19 cellular contexts compared by ENCODE assay signal in the genomic region with DNA sequence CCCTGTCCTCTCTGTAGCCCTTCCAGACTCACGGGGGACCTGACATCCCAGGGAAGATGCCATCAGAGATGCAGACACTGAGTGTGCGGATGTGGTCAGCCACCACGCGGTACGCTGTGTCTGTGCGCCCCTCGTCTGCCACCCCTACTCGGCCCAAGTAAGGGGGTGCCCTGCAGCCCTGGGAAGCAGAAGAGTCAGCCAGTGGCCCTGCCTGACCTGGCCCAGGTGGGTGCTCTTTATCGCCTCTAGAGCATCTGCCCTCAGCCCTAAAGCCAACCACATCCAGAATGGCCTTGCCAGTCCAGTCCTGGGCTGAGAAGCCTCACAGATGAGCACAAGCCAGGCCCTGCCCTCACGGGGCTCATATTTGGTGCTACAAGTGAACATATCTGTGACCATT. TPM values are rescaled to one million over a fixed set of nuclear protein-coding genes. Genes with fewer than 3 reads are reported as not detected.
DNase-seq lines count a peak whose midpoint lies in the region; ATAC-seq, FAIRE-seq and TF ChIP-seq lines count a peak whose summit lies in the region.
"Had no signal": no experiment of that assay in that cellular context is flagged by ENCODE, and none has a peak within 500 bp of the region (broad histone marks: within the 10 kb centered on the region; RNA-seq: fewer than 3 reads in every experiment).

No MANE protein-coding gene starts in this region.

- H3K27me3 ChIP-seq in K562 (ENCODE audit: control insufficient read depth in 2 of 2, insufficient read depth in 2 of 2, low read length in 2 of 2): no peaks in the 10 kb centered on the region
- no peaks in the 10 kb centered on the region for H3K27me3 ChIP-seq in neuronal stem cell (ENCODE audit: control insufficient read depth in 3 of 3, insufficient read depth in 3 of 3, low read depth in 1 of 3, low read length in 3 of 3)

- CTCF ChIA-PET in K562 (lab: Yijun Ruan, JAX; ENCODE audit: low intra/inter-chr PET ratio): no interaction called here

- H3K18ac ChIP-seq in neuronal stem cell (ENCODE audit: low read length): no peak overlapping the region

- no peak overlapping the region for H3K23ac ChIP-seq in neuronal stem cell (ENCODE audit: low read depth, low read length, poor library complexity)

- no peaks in the 10 kb centered on the region for H3K9me1 ChIP-seq in K562 (ENCODE audit: control insufficient read depth, insufficient read depth, low read length)

- no peak; the same call in 2 of the 3 replicates for ATAC-seq in K562

- no peak overlapping the region for H2AK5ac ChIP-seq in neuronal stem cell (ENCODE audit: low read depth, low read length)

- TF ChIP-seq RAD21 in K562 (CRISPR knock-in tag; conservative IDR thresholded peaks at IDR 0.05 in 1 of 2, IDR thresholded peaks at IDR 0.05 in 1 of 2): no peak

- POLR2A ChIA-PET in K562 (lab: Yijun Ruan, JAX): interaction anchor here (0.7 to 11.9 kb wide), 4 partner anchors 11 to 19 kb away, joined by 3 to 116 read pairs (median 3); no protein-coding TSS in a partner anchor

- no peak overlapping the region for H2AFZ ChIP-seq in K562 (ENCODE audit: low read depth, low read length)
- no peak overlapping the region for H2AFZ ChIP-seq in neuronal stem cell (ENCODE audit: low read length)

- H2BK5ac ChIP-seq in neuronal stem cell (ENCODE audit: low read length): peak overlapping the region; percentile 44

- no peak overlapping the region for H4K8ac ChIP-seq in neuronal stem cell (ENCODE audit: low read depth, low read length)

- no TSS peak for BruUV-seq in K562 (replicated peaks; lab: Mats Ljungman, UMichigan)

- no peak overlapping the region for H3K14ac ChIP-seq in neuronal stem cell (ENCODE audit: low read length)

- DNase-seq in K562 (ENCODE audit: extremely low read depth in 1 of 4, low spot score in 3 of 4) (no peak), neuronal stem cell (ENCODE audit: low spot score) (no peak)
- DNase-seq in stimulated activated CD4-positive, alpha-beta T cell treated with anti-CD3 and anti-CD28 coated beads, Interleukin-4, amount 100 ng/mL, for 4 hours: no peak
- DNase-seq: ACHN, H7, HFFc6, NCI-H1417, NCI-H187, NCI-H2107, NCI-H510A treated with DMSO at 0.1 percent for 48 hours, NCI-H774, Right ventricle myocardium superior, SW 1271 had no signal

- no peaks in the 10 kb centered on the region; the same call in 1 of the 2 replicates for H4K20me1 ChIP-seq in K562 (replicated peaks; ENCODE audit: control insufficient read depth, insufficient read depth, low read length)

- H2BK12ac ChIP-seq in neuronal stem cell (ENCODE audit: low read length): no peak overlapping the region

- no peak for FAIRE-seq in K562 (lab: Jason Lieb, UNC)
- FAIRE-seq: D721Med, RCC 7860 had no signal

- no peak overlapping the region for H2BK120ac ChIP-seq in neuronal stem cell (ENCODE audit: low read depth, low read length)

- H3K4me3 ChIP-seq in K562: no peak overlapping the region
- no peak overlapping the region for H3K4me3 ChIP-seq in neuronal stem cell (ENCODE audit: low read length in 2 of 2)

- no peak overlapping the region for H3K27ac ChIP-seq in K562 (ENCODE audit: extremely low read depth, low read depth, low read length)
- H3K27ac ChIP-seq in neuronal stem cell (replicated peaks; ENCODE audit: low read length): no peak overlapping the region
- H3K27ac ChIP-seq: C4-2B had no signal

- H3K9ac ChIP-seq in K562 (ENCODE audit: insufficient read depth in 1 of 2, low read depth in 2 of 2, low read length in 2 of 2) (peak overlapping the region in 1 of 2 experiments; percentile 56; a peak in 2 of 4 replicates), neuronal stem cell (ENCODE audit: low read depth, low read length, poor library complexity) (no peak overlapping the region)

- H4K91ac ChIP-seq in neuronal stem cell (ENCODE audit: low read depth, low read length, poor library complexity): no peak overlapping the region

- intact Hi-C loops in K562 (cut with micrococcal nuclease): no loop called here

- no peak for TF ChIP-seq CTCF in K562 (IDR thresholded peaks at IDR 0.05 in 2 of 3, conservative IDR thresholded peaks at IDR 0.05 in 1 of 3; ENCODE audit: insufficient read depth in 2 of 3, low read depth in 1 of 3, low read length in 3 of 3)

- no peak overlapping the region for H2BK15ac ChIP-seq in neuronal stem cell (ENCODE audit: low read length)

- TF ChIP-seq POLR2A in K562 (conservative IDR thresholded peaks at IDR 0.05): no peak

- 89% methylated on average over 10 of the region's 10 CpGs for WGBS in K562 (ENCODE audit: insufficient coverage, low coverage, missing lambda C conversion rate)
- no CpG with 5 or more reads among the region's 10 CpGs for WGBS in neuronal stem cell (ENCODE audit: extremely low coverage in 2 of 2, insufficient read length in 2 of 2, insufficient replicate concordance in 1 of 2), 2 donors

- H3K79me1 ChIP-seq in neuronal stem cell (ENCODE audit: low read depth, low read length): peaks cover 5% of the 10 kb centered on the region

- H3K4ac ChIP-seq in neuronal stem cell (ENCODE audit: low read length): no peak overlapping the region

- TF ChIP-seq EP300 in K562 (IDR thresholded peaks at IDR 0.05; ENCODE audit: low read length): no peak

- H3K79me2 ChIP-seq in K562 (ENCODE audit: control insufficient read depth, insufficient read depth, low read length): peaks cover 5% of the 10 kb centered on the region

- no peak overlapping the region for H3K4me2 ChIP-seq in K562 (ENCODE audit: insufficient read depth, low read length)
- H3K4me2 ChIP-seq in neuronal stem cell (ENCODE audit: insufficient read depth, low read length, poor library complexity, severe bottlenecking): no peak overlapping the region

- peaks cover 5 to 17% of the 10 kb centered on the region in 2 experiments; a peak in 3 of 5 replicates for H3K4me1 ChIP-seq in K562 (replicated peaks in 1 of 2; ENCODE audit: control insufficient read depth in 2 of 2, insufficient read depth in 2 of 2, low read length in 2 of 2)
- H3K4me1 ChIP-seq in neuronal stem cell (ENCODE audit: control insufficient read depth in 2 of 2, insufficient read depth in 1 of 2, low read depth in 1 of 2, low read length in 2 of 2): peaks cover 3 to 5% of the 10 kb centered on the region in 2 donors

- in situ Hi-C loops in K562 (cut with MboI): no loop called here

- peaks cover 93% of the 10 kb centered on the region for H3K36me3 ChIP-seq in K562 (ENCODE audit: control insufficient read depth, insufficient read depth, low read length)
- H3K36me3 ChIP-seq in neuronal stem cell (replicated peaks in 1 of 2; ENCODE audit: control insufficient read depth in 2 of 2, insufficient read depth in 2 of 2, low read length in 2 of 2): peaks cover 81 to 98% of the 10 kb centered on the region in 2 donors

- no peaks in the 10 kb centered on the region for H3K9me3 ChIP-seq in K562 (replicated peaks; ENCODE audit: control insufficient read depth, insufficient read depth, low read depth, low read length)
- H3K9me3 ChIP-seq in neuronal stem cell (replicated peaks in 1 of 2; ENCODE audit: control insufficient read depth in 2 of 2, insufficient read depth in 1 of 2, low read depth in 1 of 2, low read length in 2 of 2): no peaks in the 10 kb centered on the region

RNA-seq across cellular contexts. Expression of a gene that starts 5.9 kb away (rescaled TPM):
- 36.2 and 99.3 TPM in 2 replicates for total RNA-seq in K562 (2011; cell fraction: chromatin; rRNA removed; ENCODE audit: low replicate concordance)
- total RNA-seq in K562 (2011; cell fraction: nucleolus; rRNA removed): 53.7 and 56.5 TPM in 2 replicates
- total RNA-seq in K562 (2011; cell fraction: nucleoplasm; rRNA removed): 43.9 and 45.0 TPM in 2 replicates
- total RNA-seq in K562 (2014; rRNA removed): 30.5 and 34.6 TPM in 2 replicates
- 9.3 and 12.9 TPM in 2 replicates for total RNA-seq in K562 (2014; rRNA removed; fragmentation: Illumina TruSeq; extraction: Trizol)
- 23.6 and 24.6 TPM in 2 replicates for total RNA-seq in K562 (2015; rRNA removed; fragmentation: Illumina TruSeq; extraction: Trizol)
- 31.8 and 34.0 TPM in 2 replicates for total RNA-seq in K562 (2021)
- polyA plus RNA-seq in K562 (2011; rRNA removed): 11.4 and 11.6 TPM in 2 replicates
- 9.5 and 18.3 TPM in 2 replicates for polyA plus RNA-seq in K562 (2011; cell fraction: cytosol; rRNA removed)
- 24.7 and 40.8 TPM in 2 replicates for polyA plus RNA-seq in K562 (2011; cell fraction: nucleus; rRNA removed)
- 16.8 and 19.6 TPM in 2 replicates for polyA plus RNA-seq in K562 (2012)
- 18.3 and 23.7 TPM in 2 replicates for polyA plus RNA-seq in K562 (2014; fragmentation: Illumina TruSeq; extraction: Trizol)
- 1 to 10 TPM in 1 of 2 experiments, under 1 TPM in 1; 0.97 to 1.0 TPM for polyA plus RNA-seq in K562 (2014; fragmentation: Nextera tagmentation; extraction: Ambion mirVana)
- 21.9 and 24.4 TPM in 2 replicates for polyA plus RNA-seq in K562 (2014; rRNA removed)
- 14.8 and 19.6 TPM in 2 replicates for polyA minus RNA-seq in K562 (2011; rRNA and poly(A)+ RNA removed)
- 13.1 and 15.3 TPM in 2 replicates for polyA minus RNA-seq in K562 (2011; cell fraction: cytosol; rRNA and poly(A)+ RNA removed)
- polyA minus RNA-seq in K562 (2011; cell fraction: nucleus; rRNA and poly(A)+ RNA removed): 33.1 and 37.5 TPM in 2 replicates
- polyA plus RNA-seq in neuronal stem cell (2013, experiment 1 of 2): 6.0 TPM
- 6.0 TPM for polyA plus RNA-seq in neuronal stem cell (2013, experiment 2 of 2)

RNA-seq across cellular contexts. Expression of a gene that starts 35.2 kb away (rescaled TPM):
- total RNA-seq in K562 (2011; cell fraction: chromatin; rRNA removed; ENCODE audit: low replicate concordance): not detected in 2 replicates
- total RNA-seq in K562 (2011; cell fraction: nucleolus; rRNA removed): not detected in 2 replicates
- not detected in 2 replicates for total RNA-seq in K562 (2011; cell fraction: nucleoplasm; rRNA removed)
- not detected in 2 replicates for total RNA-seq in K562 (2014; rRNA removed)
- total RNA-seq in K562 (2014; rRNA removed; fragmentation: Illumina TruSeq; extraction: Trizol): not detected in 2 replicates
- not detected in 2 replicates for total RNA-seq in K562 (2015; rRNA removed; fragmentation: Illumina TruSeq; extraction: Trizol)
- not detected in 2 replicates for total RNA-seq in K562 (2021)
- not detected in 2 replicates for polyA plus RNA-seq in K562 (2011; rRNA removed)
- not detected in 2 replicates for polyA plus RNA-seq in K562 (2011; cell fraction: cytosol; rRNA removed)
- polyA plus RNA-seq in K562 (2011; cell fraction: nucleus; rRNA removed): not detected in 2 replicates
- not detected in 2 replicates for polyA plus RNA-seq in K562 (2012)
- not detected in 2 replicates for polyA plus RNA-seq in K562 (2014; fragmentation: Illumina TruSeq; extraction: Trizol)
- polyA plus RNA-seq in K562 (2014; fragmentation: Nextera tagmentation; extraction: Ambion mirVana): not detected
- not detected in 2 replicates for polyA plus RNA-seq in K562 (2014; rRNA removed)
- not detected in 2 replicates for polyA minus RNA-seq in K562 (2011; rRNA and poly(A)+ RNA removed)
- not detected in 2 replicates for polyA minus RNA-seq in K562 (2011; cell fraction: cytosol; rRNA and poly(A)+ RNA removed)
- not detected in 2 replicates for polyA minus RNA-seq in K562 (2011; cell fraction: nucleus; rRNA and poly(A)+ RNA removed)
- polyA plus RNA-seq in neuronal stem cell (2013, experiment 1 of 2): not detected
- not detected for polyA plus RNA-seq in neuronal stem cell (2013, experiment 2 of 2)
- total RNA-seq: H7, HFFc6, HT-29, M059J, OCI-LY7, Right ventricle myocardium superior had no signal

RNA-seq across cellular contexts. Expression of a gene that starts 37.0 kb away (rescaled TPM):
- total RNA-seq in K562 (2011; cell fraction: chromatin; rRNA removed; ENCODE audit: low replicate concordance): 0.30 TPM in 1 of 2 replicates, not detected in the other
- under 0.01 and 0.26 TPM in 2 replicates for total RNA-seq in K562 (2011; cell fraction: nucleolus; rRNA removed)
- not detected in 2 replicates for total RNA-seq in K562 (2011; cell fraction: nucleoplasm; rRNA removed)
- total RNA-seq in K562 (2014; rRNA removed) (not detected in 2 replicates), K562 (2014; rRNA removed; fragmentation: Illumina TruSeq; extraction: Trizol) (not detected in 2 replicates), K562 (2015; rRNA removed; fragmentation: Illumina TruSeq; extraction: Trizol) (not detected in 2 replicates), K562 (2021) (not detected in 2 replicates)
- polyA plus RNA-seq in K562 (2011; rRNA removed) (not detected in 2 replicates), K562 (2014; fragmentation: Illumina TruSeq; extraction: Trizol) (not detected in 2 replicates), K562 (2014; fragmentation: Nextera tagmentation; extraction: Ambion mirVana) (not detected), K562 (2014; rRNA removed) (not detected in 2 replicates)
- polyA plus RNA-seq in K562 (2011; cell fraction: cytosol; rRNA removed): 0.01 TPM in 1 of 2 replicates, not detected in the other
- 0.04 TPM in 1 of 2 replicates, not detected in the other for polyA plus RNA-seq in K562 (2011; cell fraction: nucleus; rRNA removed)
- polyA plus RNA-seq in K562 (2012): 0.34 and 0.36 TPM in 2 replicates
- 0.09 TPM in 1 of 2 replicates, not detected in the other for polyA minus RNA-seq in K562 (2011; rRNA and poly(A)+ RNA removed)
- not detected in 2 replicates for polyA minus RNA-seq in K562 (2011; cell fraction: cytosol; rRNA and poly(A)+ RNA removed)
- polyA minus RNA-seq in K562 (2011; cell fraction: nucleus; rRNA and poly(A)+ RNA removed): not detected in 2 replicates
- polyA plus RNA-seq in neuronal stem cell (2013, experiment 1 of 2): 3.9 TPM
- polyA plus RNA-seq in neuronal stem cell (2013, experiment 2 of 2): 3.6 TPM
- total RNA-seq: HFFc6, HT-29, M059J, Right ventricle myocardium superior had no signal

RNA-seq across cellular contexts. Expression of a gene that starts 41.9 kb away (rescaled TPM):
- total RNA-seq in K562 (2011; cell fraction: chromatin; rRNA removed; ENCODE audit: low replicate concordance): 10.6 and 17.8 TPM in 2 replicates
- 11.2 and 14.0 TPM in 2 replicates for total RNA-seq in K562 (2011; cell fraction: nucleolus; rRNA removed)
- total RNA-seq in K562 (2011; cell fraction: nucleoplasm; rRNA removed): 7.4 and 8.2 TPM in 2 replicates
- total RNA-seq in K562 (2014; rRNA removed) (15.7 TPM in 2 replicates), K562 (2014; rRNA removed; fragmentation: Illumina TruSeq; extraction: Trizol) (11.6 and 11.7 TPM in 2 replicates), K562 (2015; rRNA removed; fragmentation: Illumina TruSeq; extraction: Trizol) (14.2 and 14.6 TPM in 2 replicates), K562 (2021) (14.0 and 16.4 TPM in 2 replicates)
- polyA plus RNA-seq in K562 (2011; rRNA removed) (11.9 and 12.3 TPM in 2 replicates), K562 (2014; fragmentation: Illumina TruSeq; extraction: Trizol) (10.0 and 12.3 TPM in 2 replicates), K562 (2014; fragmentation: Nextera tagmentation; extraction: Ambion mirVana) (1 to 10 TPM; 2.1 to 2.9 TPM), K562 (2014; rRNA removed) (10.2 and 11.6 TPM in 2 replicates)
- polyA plus RNA-seq in K562 (2011; cell fraction: cytosol; rRNA removed): 10.4 and 28.2 TPM in 2 replicates
- polyA plus RNA-seq in K562 (2011; cell fraction: nucleus; rRNA removed): 9.7 and 14.7 TPM in 2 replicates
- polyA plus RNA-seq in K562 (2012): 11.2 and 13.6 TPM in 2 replicates
- 8.3 and 9.5 TPM in 2 replicates for polyA minus RNA-seq in K562 (2011; rRNA and poly(A)+ RNA removed)
- polyA minus RNA-seq in K562 (2011; cell fraction: cytosol; rRNA and poly(A)+ RNA removed): 9.4 and 10.1 TPM in 2 replicates
- 12.0 and 12.9 TPM in 2 replicates for polyA minus RNA-seq in K562 (2011; cell fraction: nucleus; rRNA and poly(A)+ RNA removed)
- 9.5 TPM for polyA plus RNA-seq in neuronal stem cell (2013, experiment 1 of 2)
- 9.0 TPM for polyA plus RNA-seq in neuronal stem cell (2013, experiment 2 of 2)

RNA-seq across cellular contexts. Expression of a gene that starts 49.9 kb away (rescaled TPM):
- 26.7 and 95.0 TPM in 2 replicates for total RNA-seq in K562 (2011; cell fraction: chromatin; rRNA removed; ENCODE audit: low replicate concordance)
- 138 and 143 TPM in 2 replicates for total RNA-seq in K562 (2011; cell fraction: nucleolus; rRNA removed)
- total RNA-seq in K562 (2011; cell fraction: nucleoplasm; rRNA removed): 89.1 and 89.6 TPM in 2 replicates
- total RNA-seq in K562 (2014; rRNA removed) (43.6 and 59.3 TPM in 2 replicates), K562 (2014; rRNA removed; fragmentation: Illumina TruSeq; extraction: Trizol) (31.1 and 38.8 TPM in 2 replicates), K562 (2015; rRNA removed; fragmentation: Illumina TruSeq; extraction: Trizol) (46.0 and 47.1 TPM in 2 replicates), K562 (2021) (53.1 and 54.3 TPM in 2 replicates)
- polyA plus RNA-seq in K562 (2011; rRNA removed) (50.8 and 53.9 TPM in 2 replicates), K562 (2014; fragmentation: Illumina TruSeq; extraction: Trizol) (57.6 and 58.9 TPM in 2 replicates), K562 (2014; fragmentation: Nextera tagmentation; extraction: Ambion mirVana) (10 to 100 TPM; 14.5 to 19.2 TPM), K562 (2014; rRNA removed) (59.1 and 61.8 TPM in 2 replicates)
- 78.9 and 125 TPM in 2 replicates for polyA plus RNA-seq in K562 (2011; cell fraction: cytosol; rRNA removed)
- 67.9 and 76.7 TPM in 2 replicates for polyA plus RNA-seq in K562 (2011; cell fraction: nucleus; rRNA removed)
- polyA plus RNA-seq in K562 (2012): 57.9 and 70.2 TPM in 2 replicates
- polyA minus RNA-seq in K562 (2011; rRNA and poly(A)+ RNA removed): 23.7 and 34.2 TPM in 2 replicates
- 21.6 and 21.9 TPM in 2 replicates for polyA minus RNA-seq in K562 (2011; cell fraction: cytosol; rRNA and poly(A)+ RNA removed)
- 19.0 and 20.8 TPM in 2 replicates for polyA minus RNA-seq in K562 (2011; cell fraction: nucleus; rRNA and poly(A)+ RNA removed)
- polyA plus RNA-seq in neuronal stem cell (2013, experiment 1 of 2): 42.4 TPM
- polyA plus RNA-seq in neuronal stem cell (2013, experiment 2 of 2): 41.6 TPM
